Comparison of ENCODE assay signal across 11 cellular contexts in the genomic region with DNA sequence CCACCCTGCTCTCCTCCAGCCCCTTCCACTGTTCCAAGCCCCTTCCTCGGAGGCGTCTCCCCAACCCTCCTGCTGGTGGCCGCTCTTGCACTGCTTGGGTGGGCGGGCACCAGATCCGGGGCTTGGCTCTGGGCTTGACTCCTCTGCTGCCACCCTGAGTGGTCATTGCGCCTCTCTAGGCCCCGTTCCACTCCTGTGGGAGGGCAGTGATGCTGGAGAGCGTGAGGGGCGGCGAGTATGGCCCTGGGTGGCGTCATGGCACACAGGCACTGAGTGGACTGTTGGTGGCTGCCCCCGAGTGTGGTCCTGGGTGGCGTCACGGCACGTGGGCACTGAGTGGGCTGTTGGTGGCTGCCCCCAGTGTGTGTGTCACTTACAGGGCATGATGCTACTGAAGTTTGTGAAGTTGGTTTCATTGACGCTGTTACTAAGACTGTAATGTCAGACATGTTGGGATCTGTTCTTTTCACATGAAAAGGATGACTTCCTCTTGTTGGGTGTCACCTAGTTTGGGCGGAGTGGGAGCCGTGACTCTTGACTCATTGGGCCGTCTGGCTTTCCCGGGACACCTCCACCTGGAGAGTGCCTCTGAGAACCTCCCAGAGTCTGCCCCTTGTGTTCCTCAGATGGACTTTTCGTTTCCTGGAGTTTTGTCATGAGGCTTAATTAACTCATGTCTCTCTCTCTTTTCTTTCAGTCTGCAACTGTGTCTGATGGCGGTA. TPM values are rescaled to one million over a fixed set of nuclear protein-coding genes. Genes with fewer than 3 reads are reported as not detected.
A peak's percentile ranks its signal among the peaks of the same experiment; 100 is the strongest.
DNase-seq lines count a peak whose midpoint lies in the region; ATAC-seq and TF ChIP-seq lines count a peak whose summit lies in the region.
"Had no signal": no experiment of that assay in that cellular context is flagged by ENCODE, and none has a peak within 500 bp of the region (broad histone marks: within the 10 kb centered on the region; RNA-seq: fewer than 3 reads in every experiment).

No MANE protein-coding gene starts in this region.

- H3K4me3 Mint-ChIP-seq in activated CD4-positive, alpha-beta T cell treated with anti-CD3 and anti-CD28 coated beads, Interleukin-2, amount 10 ng/mL, durations not matched to agents 24 days and 14 days: no peak overlapping the region

- 45% methylated on average over 11 of the region's 22 CpGs for WGBS in right lobe of liver (ENCODE audit: insufficient coverage, low coverage, low lambda C conversion rate, missing lambda C conversion rate)

- H3K27ac ChIP-seq in breast epithelium: peak overlapping the region; percentile 81 to 90
- H3K27ac ChIP-seq in right lobe of liver: peak overlapping the region; percentile 69 to 90 (median 87)
- H3K27ac ChIP-seq in subcutaneous abdominal adipose tissue (ENCODE audit: low read depth, low read length): no peak overlapping the region

- TF ChIP-seq POLR2A in breast epithelium (IDR thresholded peaks at IDR 0.05): no peak
- TF ChIP-seq POLR2A in right lobe of liver (IDR thresholded peaks at IDR 0.05): no peak

- H3K9ac ChIP-seq in subcutaneous abdominal adipose tissue (ENCODE audit: low read length in 5 of 5): peak overlapping the region in 1 of 5 donors; percentile 35

- H3K27me3 Mint-ChIP-seq in activated CD4-positive, alpha-beta T cell treated with anti-CD3 and anti-CD28 coated beads, Interleukin-2, amount 10 ng/mL, durations not matched to agents 24 days and 14 days: peaks cover 6% of the 10 kb centered on the region

- no peak overlapping the region for H3K27ac Mint-ChIP-seq in activated CD4-positive, alpha-beta T cell treated with anti-CD3 and anti-CD28 coated beads, Interleukin-2, amount 10 ng/mL, durations not matched to agents 24 days and 14 days

- no peak for TF ChIP-seq CTCF in breast epithelium (IDR thresholded peaks at IDR 0.05)
- TF ChIP-seq CTCF in right lobe of liver (IDR thresholded peaks at IDR 0.05): no peak

- ATAC-seq in right lobe of liver (peak in 3 of 4 donors; percentile 2 to 42 (median 11)), GM18858 (IDR thresholded peaks at IDR 0.05; ENCODE audit: unreplicated experiment) (no peak)

- H3K27me3 ChIP-seq in breast epithelium (no peaks in the 10 kb centered on the region), right lobe of liver (no peaks in the 10 kb centered on the region), subcutaneous abdominal adipose tissue (ENCODE audit: control insufficient read depth in 5 of 5, insufficient read depth in 4 of 5, low read length in 5 of 5) (no peaks in the 10 kb centered on the region)

- peaks cover 7 to 9% of the 10 kb centered on the region in 2 donors for H3K4me1 ChIP-seq in breast epithelium
- peaks cover 0 to 12% (median 2%) of the 10 kb centered on the region in 4 donors for H3K4me1 ChIP-seq in right lobe of liver
- H3K4me1 ChIP-seq in subcutaneous abdominal adipose tissue (ENCODE audit: control insufficient read depth in 5 of 5, insufficient read depth in 5 of 5, low read length in 5 of 5): peaks cover 8 to 62% (median 51%) of the 10 kb centered on the region in 5 donors

- intact Hi-C loops in breast epithelium (cut with DNase I; ENCODE audit: low total_unique reads) (no loop called here), right lobe of liver (cut with DNase I) (no loop called here)
- intact Hi-C loops in activated CD4-positive, alpha-beta T cell treated with anti-CD3 and anti-CD28 coated beads, Interleukin-2, amount 10 ng/mL, durations not matched to agents 24 days and 14 days (cut with micrococcal nuclease): no loop called here

- DNase-seq in HPDE6-E6E7 (ENCODE audit: extremely low spot score): peak; percentile 57
- DNase-seq in breast epithelium (ENCODE audit: low spot score in 2 of 2): peak in 1 of 2 donors; percentile 66
- DNase-seq in right lobe of liver: peak in 2 of 3 donors; percentile 57 to 58
- no peak for DNase-seq in activated CD8-positive, alpha-beta memory T cell treated with anti-CD3 and anti-CD28 coated beads, Interleukin-2, amount 50 U/mL, for 48 hours
- no peak for DNase-seq in MV-4-11 (lab: John Stamatoyannopoulos, UW)
- no peak for DNase-seq in activated CD4-positive, alpha-beta T cell treated with anti-CD3 and anti-CD28 coated beads, Interleukin-2, amount 10 ng/mL, durations not matched to agents 24 days and 14 days
- DNase-seq: activated T-cell treated with anti-CD3 and anti-CD28 coated beads, Interleukin-2, amount 50 U/mL, for 48 hours; NCI-H69 had no signal

- H3K4me3 ChIP-seq in breast epithelium: peak overlapping the region in 2 of 3 donors; percentile 39 to 58
- H3K4me3 ChIP-seq in right lobe of liver: peak overlapping the region in 2 of 3 donors; percentile 58 to 65
- H3K4me3 ChIP-seq in subcutaneous abdominal adipose tissue (ENCODE audit: low read depth in 1 of 5, low read length in 5 of 5): peak overlapping the region in 3 of 5 donors; percentile 49 to 58 (median 58)

- no peaks in the 10 kb centered on the region for H3K36me3 Mint-ChIP-seq in activated CD4-positive, alpha-beta T cell treated with anti-CD3 and anti-CD28 coated beads, Interleukin-2, amount 10 ng/mL, durations not matched to agents 24 days and 14 days (ENCODE audit: low read depth)

- H3K4me1 Mint-ChIP-seq in activated CD4-positive, alpha-beta T cell treated with anti-CD3 and anti-CD28 coated beads, Interleukin-2, amount 10 ng/mL, durations not matched to agents 24 days and 14 days: peaks cover 12% of the 10 kb centered on the region

- H3K36me3 ChIP-seq in breast epithelium (no peaks in the 10 kb centered on the region), right lobe of liver (peaks cover 0 to 5% (median 0%) of the 10 kb centered on the region in 4 donors), subcutaneous abdominal adipose tissue (ENCODE audit: control insufficient read depth in 5 of 5, insufficient read depth in 5 of 5, low read length in 5 of 5) (no peaks in the 10 kb centered on the region)

- peaks cover 8% of the 10 kb centered on the region for H3K9me3 Mint-ChIP-seq in activated CD4-positive, alpha-beta T cell treated with anti-CD3 and anti-CD28 coated beads, Interleukin-2, amount 10 ng/mL, durations not matched to agents 24 days and 14 days

- H3K9me3 ChIP-seq in breast epithelium: no peaks in the 10 kb centered on the region
- no peaks in the 10 kb centered on the region for H3K9me3 ChIP-seq in right lobe of liver
- no peaks in the 10 kb centered on the region for H3K9me3 ChIP-seq in subcutaneous abdominal adipose tissue (ENCODE audit: control insufficient read depth in 5 of 5, low read length in 5 of 5)

RNA-seq across cellular contexts. Expression of a gene that starts 55.9 kb away (rescaled TPM):
- 1 to 10 TPM in 1 of 3 donors, under 1 TPM in 1, not detected in 1; 0.59 to 1.3 TPM for total RNA-seq in breast epithelium
- 100 to 1,000 TPM in 5 of 6 experiments, 10 to 100 TPM in 1; 73.9 to 176 (median 140) TPM for total RNA-seq in right lobe of liver
- not detected in 2 replicates for total RNA-seq in activated CD4-positive, alpha-beta T cell treated with anti-CD3 and anti-CD28 coated beads, Interleukin-2, amount 10 ng/mL, durations not matched to agents 24 days and 14 days
- total RNA-seq: T-helper 2 cell treated with Interferon-gamma antibody and Interleukin-4, amounts not matched to agents 100 ng/mL and 5 ng/mL, for 36 hours had no signal

Comparison
In these comparisons a context has a peak if more than half of its experiments do, and no peak if none do; other contexts are left out.
1. DNase-seq: peak in HPDE6-E6E7 (single experiment) and right lobe of liver (2 of 3); none in activated CD8-positive, alpha-beta memory T cell treated with anti-CD3 and anti-CD28 coated beads, Interleukin-2, amount 50 U/mL, for 48 hours (single experiment), MV-4-11 (single experiment) and activated CD4-positive, alpha-beta T cell treated with anti-CD3 and anti-CD28 coated beads, Interleukin-2, amount 10 ng/mL, durations not matched to agents 24 days and 14 days (single experiment).
2. RNA of a gene that starts 55.9 kb away (total RNA-seq): 73.9 to 176 TPM in right lobe of liver; 0.59 to 1.3 TPM in breast epithelium and not detected in activated CD4-positive, alpha-beta T cell treated with anti-CD3 and anti-CD28 coated beads, Interleukin-2, amount 10 ng/mL, durations not matched to agents 24 days and 14 days; every median in the first group is over 10 times any median in the second.
3. Peak in every context shown above with its lines, with median percentiles within 50 percentile points of each other: H3K4me3 ChIP-seq.